Comparison of ENCODE assay signal across 9 cellular contexts in the genomic region with DNA sequence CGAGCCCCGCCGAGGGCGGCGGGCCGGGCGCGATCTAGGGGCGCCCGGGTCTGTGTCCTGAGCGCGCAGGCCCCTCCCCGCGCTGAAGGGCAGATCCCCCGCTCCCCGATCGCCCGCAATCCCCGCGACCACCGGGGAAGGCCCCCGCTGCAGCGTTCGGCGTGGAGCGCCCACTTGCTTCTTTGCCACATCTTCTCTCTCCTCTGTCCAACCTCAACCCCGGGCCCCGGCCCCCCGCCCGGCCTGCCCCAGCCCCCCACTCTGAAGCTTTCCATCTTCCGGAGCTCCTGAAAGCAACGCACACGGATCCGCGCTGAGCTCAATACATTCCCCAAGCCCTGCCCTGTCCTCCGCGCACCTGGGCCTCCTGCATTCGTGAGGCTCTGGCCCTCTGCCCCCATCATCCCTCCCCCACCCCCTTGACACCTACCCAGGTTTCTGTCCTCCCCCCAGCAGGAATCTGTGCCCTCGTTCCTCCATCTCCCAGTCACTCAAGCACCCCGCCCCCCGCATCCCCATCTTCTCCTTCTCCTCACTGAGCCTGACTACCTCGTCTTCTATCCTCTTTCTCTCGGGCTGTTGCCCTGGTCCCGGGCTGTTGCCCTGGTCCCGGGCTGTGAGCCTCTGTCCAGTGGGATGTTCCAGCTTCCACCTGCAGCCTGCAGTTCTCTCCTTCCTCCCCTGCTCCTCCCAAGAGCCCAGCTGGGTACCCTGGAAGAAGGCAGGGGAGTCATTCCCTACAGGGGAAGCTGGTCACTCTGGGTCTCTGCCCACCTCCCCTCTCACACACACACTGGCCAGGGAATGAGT. TPM values are rescaled to one million over a fixed set of nuclear protein-coding genes. Genes with fewer than 3 reads are reported as not detected.
DNase-seq lines count a peak whose midpoint lies in the region; FAIRE-seq and TF ChIP-seq lines count a peak whose summit lies in the region.
"Had no signal": no experiment of that assay in that cellular context is flagged by ENCODE, and none has a peak within 500 bp of the region (broad histone marks: within the 10 kb centered on the region; RNA-seq: fewer than 3 reads in every experiment).

No MANE protein-coding gene starts in this region.

- TF ChIP-seq CTCF in Loucy (conservative IDR thresholded peaks at IDR 0.05; ENCODE audit: low read length): no peak
- TF ChIP-seq CTCF in dorsolateral prefrontal cortex (IDR thresholded peaks at IDR 0.05 in 54 of 56, conservative IDR thresholded peaks at IDR 0.05 in 2 of 56; ENCODE audit: low read depth in 1 of 56, partially characterized antibody in 56 of 56): no peak
- TF ChIP-seq CTCF in neural crest cell (conservative IDR thresholded peaks at IDR 0.05): no peak

- peaks cover 4 to 30% (median 11%) of the 10 kb centered on the region in 11 experiments for H3K27me3 ChIP-seq in BLaER1 treated with 17β-estradiol and CSF1 and Interleukin-3, amounts not matched to agents 10 nM and 100 nM
- H3K27me3 ChIP-seq in Loucy (ENCODE audit: insufficient read depth, low read length, poor library complexity, severe bottlenecking) (no peaks in the 10 kb centered on the region), dorsolateral prefrontal cortex (peaks cover 0 to 29% (median 0%) of the 10 kb centered on the region in 45 donors)

- peak overlapping the region; percentile 65; the same call in 1 of the 2 replicates for H2AFZ ChIP-seq in Loucy (ENCODE audit: low read length)

- H3K9me3 ChIP-seq in BLaER1 treated with 17β-estradiol and CSF1 and Interleukin-3, amounts not matched to agents 10 nM and 100 nM (replicated peaks in 1 of 11): no peaks in the 10 kb centered on the region
- H3K9me3 ChIP-seq in Loucy (ENCODE audit: insufficient read depth, low read depth, low read length): no peaks in the 10 kb centered on the region

- H3K4me1 ChIP-seq in BLaER1 treated with 17β-estradiol and CSF1 and Interleukin-3, amounts not matched to agents 10 nM and 100 nM: peaks cover 0 to 44% (median 29%) of the 10 kb centered on the region in 10 experiments; a peak in 16 of 20 replicates
- H3K4me1 ChIP-seq in Loucy (ENCODE audit: insufficient read depth, low read length, poor library complexity, severe bottlenecking): peaks cover 9% of the 10 kb centered on the region

- DNase-seq in dorsolateral prefrontal cortex (no peak), neural crest cell (ENCODE audit: low read depth, low spot score) (no peak), germinal center (ENCODE audit: low spot score) (no peak), amniotic stem cell (lab: John Stamatoyannopoulos, UW) (no peak), RCC 7860 (ENCODE audit: low spot score) (no peak), NCI-H1092 treated with DMSO at 0.1 percent for 48 hours (lab: John Stamatoyannopoulos, UW) (no peak)
- DNase-seq: NK-92 treated with Interleukin-12 subunit alpha and Interleukin-12 subunit beta, amount 100 ng/mL, for 24 hours had no signal

- H3K36me3 ChIP-seq in BLaER1 treated with 17β-estradiol and CSF1 and Interleukin-3, amounts not matched to agents 10 nM and 100 nM: no peaks in the 10 kb centered on the region
- H3K36me3 ChIP-seq in Loucy (ENCODE audit: insufficient read depth, low read length): no peaks in the 10 kb centered on the region

- peaks cover 42% of the 10 kb centered on the region for H3K27me3 Mint-ChIP-seq in neural crest cell (ENCODE audit: low read depth)

- peak overlapping the region; percentile 83 for H3K4me3 Mint-ChIP-seq in neural crest cell

- no peaks in the 10 kb centered on the region for H3K9me3 Mint-ChIP-seq in neural crest cell

- H3K36me3 Mint-ChIP-seq in neural crest cell (ENCODE audit: low read depth): no peaks in the 10 kb centered on the region

- no peaks in the 10 kb centered on the region for H3K79me2 ChIP-seq in Loucy (ENCODE audit: insufficient read depth, low read length)

- H3K4me3 ChIP-seq in BLaER1 treated with 17β-estradiol and CSF1 and Interleukin-3, amounts not matched to agents 10 nM and 100 nM: peak overlapping the region; percentile 48 to 73 (median 62)
- H3K4me3 ChIP-seq in Loucy (ENCODE audit: low read length, poor library complexity, severe bottlenecking): peak overlapping the region; percentile 68
- peak overlapping the region; percentile 15 to 77 (median 63) for H3K4me3 ChIP-seq in dorsolateral prefrontal cortex

- intact Hi-C loops in dorsolateral prefrontal cortex (cut with DNase I): no loop called here

- no peak overlapping the region; a peak in 1 of 22 replicates for H3K27ac ChIP-seq in BLaER1 treated with 17β-estradiol and CSF1 and Interleukin-3, amounts not matched to agents 10 nM and 100 nM
- peak overlapping the region in 54 of 59 donors; percentile 11 to 92 (median 80) for H3K27ac ChIP-seq in dorsolateral prefrontal cortex

- no peaks in the 10 kb centered on the region for H3F3A ChIP-seq in Loucy (ENCODE audit: low read depth)

- H3K4me1 Mint-ChIP-seq in neural crest cell: peaks cover 24% of the 10 kb centered on the region

- H3K9ac ChIP-seq in BLaER1 treated with 17β-estradiol and CSF1 and Interleukin-3, amounts not matched to agents 10 nM and 100 nM: peak overlapping the region in 10 of 11 experiments; percentile 60 to 76 (median 68); a peak in 18 of 22 replicates
- H3K9ac ChIP-seq in Loucy (ENCODE audit: low read depth, low read length, poor library complexity, severe bottlenecking): peak overlapping the region; percentile 55

- no peak overlapping the region for H3K27ac Mint-ChIP-seq in neural crest cell (ENCODE audit: unreplicated experiment)

- no peak for FAIRE-seq in RCC 7860 (lab: Jason Lieb, UNC)

- H3K9me2 ChIP-seq in Loucy (replicated peaks; ENCODE audit: low read depth, low read length): no peaks in the 10 kb centered on the region

- H4K20me1 ChIP-seq in BLaER1 treated with 17β-estradiol and CSF1 and Interleukin-3, amounts not matched to agents 10 nM and 100 nM: peaks cover 0 to 10% (median 0%) of the 10 kb centered on the region in 11 experiments; a peak in 5 of 22 replicates
- no peaks in the 10 kb centered on the region for H4K20me1 ChIP-seq in Loucy (ENCODE audit: insufficient read depth, low read length, poor library complexity, severe bottlenecking)

- H3K4me2 ChIP-seq in BLaER1 treated with 17β-estradiol and CSF1 and Interleukin-3, amounts not matched to agents 10 nM and 100 nM: peak overlapping the region; percentile 74 to 86 (median 80)
- H3K4me2 ChIP-seq in Loucy (ENCODE audit: low read depth, low read length, poor library complexity, severe bottlenecking): peak overlapping the region; percentile 69

RNA-seq across cellular contexts. Expression of a gene that starts 7.8 kb away (rescaled TPM):
- total RNA-seq in dorsolateral prefrontal cortex: 100 to 1,000 TPM in 2 of 120 experiments, 10 to 100 TPM in 118; 32.9 to 106 (median 65.5) TPM
- 13.4 and 17.5 TPM in 2 replicates for total RNA-seq in neural crest cell

RNA-seq across cellular contexts. Expression of a gene that starts 24.2 kb away (rescaled TPM):
- total RNA-seq in dorsolateral prefrontal cortex (100 to 1,000 TPM in 3 of 120 experiments, 10 to 100 TPM in 27, 1 to 10 TPM in 72, under 1 TPM in 18; 0.25 to 282 (median 3.2) TPM), neural crest cell (0.28 TPM in 1 of 2 replicates, not detected in the other)

RNA-seq across cellular contexts. Expression of a gene that starts 54.7 kb away (rescaled TPM):
- total RNA-seq in dorsolateral prefrontal cortex: 10 to 100 TPM; 22.8 to 48.2 (median 32.1) TPM
- 36.9 and 39.5 TPM in 2 replicates for total RNA-seq in neural crest cell

RNA-seq across cellular contexts. Expression of a gene that starts 56.3 kb away (rescaled TPM):
- total RNA-seq in dorsolateral prefrontal cortex (10 to 100 TPM; 13.8 to 39.8 (median 21.0) TPM), neural crest cell (24.3 and 26.1 TPM in 2 replicates)

Comparison
In these comparisons a context has a peak if more than half of its experiments do, and no peak if none do; other contexts are left out.
1. H3K27ac ChIP-seq: peak in dorsolateral prefrontal cortex (54 of 59); none in BLaER1 treated with 17β-estradiol and CSF1 and Interleukin-3, amounts not matched to agents 10 nM and 100 nM (0 of 11).
2. Peak in every context shown above with its lines, with median percentiles within 50 percentile points of each other: H3K4me3 ChIP-seq.